In the genomic region with DNA sequence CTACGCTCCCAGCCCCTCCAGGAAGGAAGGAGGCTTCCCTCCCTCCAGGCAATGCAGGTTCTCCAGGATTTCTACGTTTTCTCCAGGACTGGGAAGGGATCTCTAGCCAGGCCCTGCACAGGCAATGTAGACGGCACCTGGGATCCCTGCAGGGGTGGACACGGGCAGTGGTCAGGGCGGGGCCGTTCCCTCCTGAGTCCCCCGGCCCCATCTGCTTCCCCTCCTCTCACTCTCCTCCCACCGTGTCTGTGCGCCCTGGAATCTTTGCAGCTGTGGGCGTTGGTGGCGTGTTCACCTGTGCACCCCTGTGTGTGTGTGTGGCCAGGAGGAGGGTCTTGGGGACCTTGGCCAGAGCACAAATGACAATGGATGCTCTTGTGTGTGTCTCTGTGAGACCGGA, we compare ENCODE assay signal across 1 cellular context.
TF ChIP-seq lines count a peak whose summit lies in the region.

No MANE protein-coding gene starts in this region.

TF ChIP-seq in GM23338, 12 proteins besides CTCF, POLR2A, EP300 and RAD21:
- TF ChIP-seq POLR2AphosphoS5 (IDR thresholded peaks at IDR 0.05; ENCODE audit: low read depth): no peak
- no peak for TF ChIP-seq NANOG (IDR thresholded peaks at IDR 0.05; ENCODE audit: borderline replicate concordance)
- TF ChIP-seq, protein P1, sequence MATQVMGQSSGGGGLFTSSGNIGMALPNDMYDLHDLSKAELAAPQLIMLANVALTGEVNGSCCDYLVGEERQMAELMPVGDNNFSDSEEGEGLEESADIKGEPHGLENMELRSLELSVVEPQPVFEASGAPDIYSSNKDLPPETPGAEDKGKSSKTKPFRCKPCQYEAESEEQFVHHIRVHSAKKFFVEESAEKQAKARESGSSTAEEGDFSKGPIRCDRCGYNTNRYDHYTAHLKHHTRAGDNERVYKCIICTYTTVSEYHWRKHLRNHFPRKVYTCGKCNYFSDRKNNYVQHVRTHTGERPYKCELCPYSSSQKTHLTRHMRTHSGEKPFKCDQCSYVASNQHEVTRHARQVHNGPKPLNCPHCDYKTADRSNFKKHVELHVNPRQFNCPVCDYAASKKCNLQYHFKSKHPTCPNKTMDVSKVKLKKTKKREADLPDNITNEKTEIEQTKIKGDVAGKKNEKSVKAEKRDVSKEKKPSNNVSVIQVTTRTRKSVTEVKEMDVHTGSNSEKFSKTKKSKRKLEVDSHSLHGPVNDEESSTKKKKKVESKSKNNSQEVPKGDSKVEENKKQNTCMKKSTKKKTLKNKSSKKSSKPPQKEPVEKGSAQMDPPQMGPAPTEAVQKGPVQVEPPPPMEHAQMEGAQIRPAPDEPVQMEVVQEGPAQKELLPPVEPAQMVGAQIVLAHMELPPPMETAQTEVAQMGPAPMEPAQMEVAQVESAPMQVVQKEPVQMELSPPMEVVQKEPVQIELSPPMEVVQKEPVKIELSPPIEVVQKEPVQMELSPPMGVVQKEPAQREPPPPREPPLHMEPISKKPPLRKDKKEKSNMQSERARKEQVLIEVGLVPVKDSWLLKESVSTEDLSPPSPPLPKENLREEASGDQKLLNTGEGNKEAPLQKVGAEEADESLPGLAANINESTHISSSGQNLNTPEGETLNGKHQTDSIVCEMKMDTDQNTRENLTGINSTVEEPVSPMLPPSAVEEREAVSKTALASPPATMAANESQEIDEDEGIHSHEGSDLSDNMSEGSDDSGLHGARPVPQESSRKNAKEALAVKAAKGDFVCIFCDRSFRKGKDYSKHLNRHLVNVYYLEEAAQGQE (IDR thresholded peaks at IDR 0.05; ENCODE audit: unreplicated experiment): no peak
- TF ChIP-seq ZNF114 (CRISPR knock-in tag; IDR thresholded peaks at IDR 0.05): no peak
- TF ChIP-seq EZH2phosphoT487 (IDR thresholded peaks at IDR 0.05; ENCODE audit: unreplicated experiment): no peak
- no peak for TF ChIP-seq EZH2 (IDR thresholded peaks at IDR 0.05; ENCODE audit: low read depth, unreplicated experiment)
- TF ChIP-seq STAT1 (IDR thresholded peaks at IDR 0.05; ENCODE audit: unreplicated experiment): no peak
- TF ChIP-seq CREB1 (CRISPR knock-in tag; IDR thresholded peaks at IDR 0.05; ENCODE audit: low read depth): no peak
- TF ChIP-seq JUNB (IDR thresholded peaks at IDR 0.05; ENCODE audit: unreplicated experiment): no peak
- TF ChIP-seq, protein P2, sequence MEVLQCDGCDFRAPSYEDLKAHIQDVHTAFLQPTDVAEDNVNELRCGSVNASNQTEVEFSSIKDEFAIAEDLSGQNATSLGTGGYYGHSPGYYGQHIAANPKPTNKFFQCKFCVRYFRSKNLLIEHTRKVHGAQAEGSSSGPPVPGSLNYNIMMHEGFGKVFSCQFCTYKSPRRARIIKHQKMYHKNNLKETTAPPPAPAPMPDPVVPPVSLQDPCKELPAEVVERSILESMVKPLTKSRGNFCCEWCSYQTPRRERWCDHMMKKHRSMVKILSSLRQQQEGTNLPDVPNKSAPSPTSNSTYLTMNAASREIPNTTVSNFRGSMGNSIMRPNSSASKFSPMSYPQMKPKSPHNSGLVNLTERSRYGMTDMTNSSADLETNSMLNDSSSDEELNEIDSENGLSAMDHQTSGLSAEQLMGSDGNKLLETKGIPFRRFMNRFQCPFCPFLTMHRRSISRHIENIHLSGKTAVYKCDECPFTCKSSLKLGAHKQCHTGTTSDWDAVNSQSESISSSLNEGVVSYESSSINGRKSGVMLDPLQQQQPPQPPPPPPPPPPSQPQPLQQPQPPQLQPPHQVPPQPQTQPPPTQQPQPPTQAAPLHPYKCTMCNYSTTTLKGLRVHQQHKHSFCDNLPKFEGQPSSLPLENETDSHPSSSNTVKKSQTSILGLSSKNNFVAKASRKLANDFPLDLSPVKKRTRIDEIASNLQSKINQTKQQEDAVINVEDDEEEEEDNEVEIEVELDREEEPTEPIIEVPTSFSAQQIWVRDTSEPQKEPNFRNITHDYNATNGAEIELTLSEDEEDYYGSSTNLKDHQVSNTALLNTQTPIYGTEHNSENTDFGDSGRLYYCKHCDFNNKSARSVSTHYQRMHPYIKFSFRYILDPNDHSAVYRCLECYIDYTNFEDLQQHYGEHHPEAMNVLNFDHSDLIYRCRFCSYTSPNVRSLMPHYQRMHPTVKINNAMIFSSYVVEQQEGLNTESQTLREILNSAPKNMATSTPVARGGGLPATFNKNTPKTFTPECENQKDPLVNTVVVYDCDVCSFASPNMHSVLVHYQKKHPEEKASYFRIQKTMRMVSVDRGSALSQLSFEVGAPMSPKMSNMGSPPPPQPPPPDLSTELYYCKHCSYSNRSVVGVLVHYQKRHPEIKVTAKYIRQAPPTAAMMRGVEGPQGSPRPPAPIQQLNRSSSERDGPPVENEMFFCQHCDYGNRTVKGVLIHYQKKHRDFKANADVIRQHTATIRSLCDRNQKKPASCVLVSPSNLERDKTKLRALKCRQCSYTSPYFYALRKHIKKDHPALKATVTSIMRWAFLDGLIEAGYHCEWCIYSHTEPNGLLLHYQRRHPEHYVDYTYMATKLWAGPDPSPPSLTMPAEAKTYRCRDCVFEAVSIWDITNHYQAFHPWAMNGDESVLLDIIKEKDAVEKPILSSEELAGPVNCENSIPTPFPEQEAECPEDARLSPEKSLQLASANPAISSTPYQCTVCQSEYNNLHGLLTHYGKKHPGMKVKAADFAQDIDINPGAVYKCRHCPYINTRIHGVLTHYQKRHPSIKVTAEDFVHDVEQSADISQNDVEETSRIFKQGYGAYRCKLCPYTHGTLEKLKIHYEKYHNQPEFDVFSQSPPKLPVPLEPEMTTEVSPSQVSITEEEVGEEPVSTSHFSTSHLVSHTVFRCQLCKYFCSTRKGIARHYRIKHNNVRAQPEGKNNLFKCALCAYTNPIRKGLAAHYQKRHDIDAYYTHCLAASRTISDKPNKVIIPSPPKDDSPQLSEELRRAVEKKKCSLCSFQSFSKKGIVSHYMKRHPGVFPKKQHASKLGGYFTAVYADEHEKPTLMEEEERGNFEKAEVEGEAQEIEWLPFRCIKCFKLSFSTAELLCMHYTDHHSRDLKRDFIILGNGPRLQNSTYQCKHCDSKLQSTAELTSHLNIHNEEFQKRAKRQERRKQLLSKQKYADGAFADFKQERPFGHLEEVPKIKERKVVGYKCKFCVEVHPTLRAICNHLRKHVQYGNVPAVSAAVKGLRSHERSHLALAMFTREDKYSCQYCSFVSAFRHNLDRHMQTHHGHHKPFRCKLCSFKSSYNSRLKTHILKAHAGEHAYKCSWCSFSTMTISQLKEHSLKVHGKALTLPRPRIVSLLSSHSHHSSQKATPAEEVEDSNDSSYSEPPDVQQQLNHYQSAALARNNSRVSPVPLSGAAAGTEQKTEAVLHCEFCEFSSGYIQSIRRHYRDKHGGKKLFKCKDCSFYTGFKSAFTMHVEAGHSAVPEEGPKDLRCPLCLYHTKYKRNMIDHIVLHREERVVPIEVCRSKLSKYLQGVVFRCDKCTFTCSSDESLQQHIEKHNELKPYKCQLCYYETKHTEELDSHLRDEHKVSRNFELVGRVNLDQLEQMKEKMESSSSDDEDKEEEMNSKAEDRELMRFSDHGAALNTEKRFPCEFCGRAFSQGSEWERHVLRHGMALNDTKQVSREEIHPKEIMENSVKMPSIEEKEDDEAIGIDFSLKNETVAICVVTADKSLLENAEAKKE (CRISPR knock-in tag; IDR thresholded peaks at IDR 0.05): no peak
- TF ChIP-seq, protein P3, sequence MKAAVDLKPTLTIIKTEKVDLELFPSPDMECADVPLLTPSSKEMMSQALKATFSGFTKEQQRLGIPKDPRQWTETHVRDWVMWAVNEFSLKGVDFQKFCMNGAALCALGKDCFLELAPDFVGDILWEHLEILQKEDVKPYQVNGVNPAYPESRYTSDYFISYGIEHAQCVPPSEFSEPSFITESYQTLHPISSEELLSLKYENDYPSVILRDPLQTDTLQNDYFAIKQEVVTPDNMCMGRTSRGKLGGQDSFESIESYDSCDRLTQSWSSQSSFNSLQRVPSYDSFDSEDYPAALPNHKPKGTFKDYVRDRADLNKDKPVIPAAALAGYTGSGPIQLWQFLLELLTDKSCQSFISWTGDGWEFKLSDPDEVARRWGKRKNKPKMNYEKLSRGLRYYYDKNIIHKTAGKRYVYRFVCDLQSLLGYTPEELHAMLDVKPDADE (IDR thresholded peaks at IDR 0.05): no peak
- no peak for TF ChIP-seq ZNF331 (CRISPR knock-in tag; IDR thresholded peaks at IDR 0.05; ENCODE audit: low read depth)
